In genomic region chr18:48476550-48476917, GRCh38 we compare ENCODE assay signal across 11 cellular contexts.
A peak's percentile ranks its signal among the peaks of the same experiment; 100 is the strongest.
DNase-seq lines count a peak whose midpoint lies in the region; ATAC-seq, FAIRE-seq and TF ChIP-seq lines count a peak whose summit lies in the region.
"Had no signal": no experiment of that assay in that cellular context is flagged by ENCODE, and none has a peak within 500 bp of the region (broad histone marks: within the 10 kb centered on the region; RNA-seq: fewer than 3 reads in every experiment).

No MANE protein-coding gene starts in this region.

- no peak overlapping the region for H3K18ac ChIP-seq in mesenchymal stem cell (ENCODE audit: low read depth in 1 of 2, low read length in 2 of 2)

- no peak overlapping the region for H2BK15ac ChIP-seq in mesenchymal stem cell (ENCODE audit: low read depth, poor library complexity, severe bottlenecking)

- FAIRE-seq in A549 (lab: Jason Lieb, UNC): no peak

- no peaks in the 10 kb centered on the region for H3K27me3 ChIP-seq in SK-N-SH (ENCODE audit: insufficient read depth)
- no peaks in the 10 kb centered on the region for H3K27me3 ChIP-seq in adipocyte (replicated peaks; ENCODE audit: control insufficient read depth, insufficient read depth, low read length)
- peaks cover 0 to 11% of the 10 kb centered on the region in 2 experiments for H3K27me3 ChIP-seq in mesenchymal stem cell (ENCODE audit: control insufficient read depth in 1 of 2, insufficient read depth in 1 of 2, low read length in 2 of 2)

- H3K27ac ChIP-seq in SK-N-SH (ENCODE audit: low read depth in 2 of 2, low read length in 1 of 2) (no peak overlapping the region), A549 (peak overlapping the region; percentile 58 to 60), mesenchymal stem cell (ENCODE audit: low read length, poor library complexity, severe bottlenecking) (no peak overlapping the region)
- H3K27ac ChIP-seq: 22Rv1 had no signal

- CTCF ChIA-PET in SK-N-SH (lab: Yijun Ruan, JAX) (interaction anchor here (0.7 to 8.4 kb wide), 50 partner anchors 10 to 935 kb away, joined by 3 to 174 read pairs (median 4); partner anchors contain the start of gene CTIF), A549 (lab: Yijun Ruan, JAX) (interaction anchor here (0.6 to 3.1 kb wide), 47 partner anchors 9 to 762 kb away, joined by 3 to 49 read pairs (median 5); no protein-coding TSS in a partner anchor)

- no peak overlapping the region for H2BK12ac ChIP-seq in mesenchymal stem cell (ENCODE audit: low read length in 2 of 2)

- no peak for TF ChIP-seq RAD21 in SK-N-SH (IDR thresholded peaks at IDR 0.05; ENCODE audit: low read length)
- TF ChIP-seq RAD21 in A549 (conservative IDR thresholded peaks at IDR 0.05 in 1 of 2, IDR thresholded peaks at IDR 0.05 in 1 of 2): no peak

- no peak overlapping the region for H3K4ac ChIP-seq in mesenchymal stem cell (ENCODE audit: low read depth in 1 of 2, low read length in 2 of 2)

- H3K4me2 ChIP-seq in SK-N-SH (no peak overlapping the region), A549 (peak overlapping the region; percentile 40), mesenchymal stem cell (ENCODE audit: low read length, poor library complexity, severe bottlenecking) (no peak overlapping the region)

- no peaks in the 10 kb centered on the region for H3K79me2 ChIP-seq in SK-N-SH (ENCODE audit: insufficient read depth)

- no peaks in the 10 kb centered on the region for H4K20me1 ChIP-seq in SK-N-SH (ENCODE audit: insufficient read depth)

- no peak overlapping the region for H3K14ac ChIP-seq in mesenchymal stem cell (ENCODE audit: low read length in 2 of 2)

- no peak for TF ChIP-seq POLR2A in A549 (IDR thresholded peaks at IDR 0.05; ENCODE audit: low read length)

- 0 out of 2 replicates have a peak overlapping the region, but pooled peaks have one; percentile 1 for H2AFZ ChIP-seq in SK-N-SH (ENCODE audit: low read depth)
- H2AFZ ChIP-seq in mesenchymal stem cell (ENCODE audit: low read depth, low read length): no peak overlapping the region

- H3F3A ChIP-seq in SK-N-SH (replicated peaks; ENCODE audit: insufficient read depth): peaks cover 5% of the 10 kb centered on the region

- H3K9ac ChIP-seq in SK-N-SH: no peak overlapping the region
- H3K9ac ChIP-seq in adipocyte (ENCODE audit: low read length): peak overlapping the region; percentile 57
- H3K9ac ChIP-seq in mesenchymal stem cell (ENCODE audit: low read length): peak overlapping the region; percentile 0

- POLR2A ChIA-PET in SK-N-SH (lab: Yijun Ruan, JAX): no interaction called here
- POLR2A ChIA-PET in A549 (lab: Yijun Ruan, JAX): no interaction called here

- WGBS in SK-N-SH (ENCODE audit: low lambda C conversion rate): 93% methylated on average over 3 of the region's 3 CpGs
- 84% methylated on average over 3 of the region's 3 CpGs for whole genome bisulfite sequencing in A549 (ENCODE audit: missing lambda C conversion rate)
- 95% methylated on average over 1 of the region's 3 CpGs for WGBS in mesenchymal stem cell

- H2BK120ac ChIP-seq in mesenchymal stem cell (ENCODE audit: low read depth, low read length): no peak overlapping the region

- H3K9me3 ChIP-seq in SK-N-SH (0 out of 2 replicates have a peak, but pooled peaks cover 6% of the 10 kb centered on the region), A549 (peaks cover 8% of the 10 kb centered on the region), adipocyte (ENCODE audit: control insufficient read depth, low read length) (peaks cover 7% of the 10 kb centered on the region), mesenchymal stem cell (ENCODE audit: control insufficient read depth, low read length) (peaks cover 6% of the 10 kb centered on the region)
- H3K9me3 ChIP-seq: HAP-1 had no signal

- TF ChIP-seq CTCF in SK-N-SH (IDR thresholded peaks at IDR 0.05) (no peak), A549 (IDR thresholded peaks at IDR 0.05) (no peak)

- H2BK5ac ChIP-seq in mesenchymal stem cell (ENCODE audit: low read depth, low read length, poor library complexity, severe bottlenecking): no peak overlapping the region

- no peak; the same call in 2 of the 3 replicates for ATAC-seq in SK-N-SH treated with all-trans-retinoic acid at 6 μM for 48 hours
- peak in 1 of 2 experiments; percentile 52; a peak in 4 of 6 replicates for ATAC-seq in A549
- ATAC-seq in GM21786 (IDR thresholded peaks at IDR 0.05; ENCODE audit: unreplicated experiment): no peak

- H3K79me1 ChIP-seq in mesenchymal stem cell (replicated peaks; ENCODE audit: low read length, poor library complexity, severe bottlenecking): no peaks in the 10 kb centered on the region

- no peak overlapping the region for H4K91ac ChIP-seq in mesenchymal stem cell (ENCODE audit: low read length)

- H3K4me1 ChIP-seq in SK-N-SH (ENCODE audit: control insufficient read depth in 1 of 2, insufficient read depth in 2 of 2, low read depth in 1 of 2, low read length in 1 of 2): peaks cover 0 to 3% of the 10 kb centered on the region in 2 experiments; a peak in 1 of 4 replicates
- H3K4me1 ChIP-seq in A549: peaks cover 8% of the 10 kb centered on the region
- peaks cover 24% of the 10 kb centered on the region for H3K4me1 ChIP-seq in adipocyte (ENCODE audit: control insufficient read depth, insufficient read depth, low read length)
- H3K4me1 ChIP-seq in mesenchymal stem cell (ENCODE audit: control insufficient read depth, insufficient read depth, low read depth, low read length): no peaks in the 10 kb centered on the region
- H3K4me1 ChIP-seq: HAP-1 had no signal

- H2AK5ac ChIP-seq in mesenchymal stem cell (ENCODE audit: low read length, severe bottlenecking): no peak overlapping the region

- DNase-seq in SK-N-SH (no peak), A549 (ENCODE audit: low read depth in 1 of 2, low spot score in 1 of 2) (no peak), adipocyte (ENCODE audit: low read depth) (no peak), mesenchymal stem cell (no peak), NCI-H1105 (lab: John Stamatoyannopoulos, UW) (no peak)
- DNase-seq in activated effector memory CD4-positive, alpha-beta T cell treated with anti-CD3 and anti-CD28 coated beads, Interleukin-2, amount 50 U/mL, for 16 hours: no peak
- DNase-seq: GOT3 had no signal

- TF ChIP-seq EP300 in SK-N-SH (IDR thresholded peaks at IDR 0.05; ENCODE audit: borderline replicate concordance in 1 of 2, low read depth in 1 of 2, low read length in 1 of 2): no peak
- TF ChIP-seq EP300 in A549 (IDR thresholded peaks at IDR 0.05): no peak

- no peak overlapping the region for H4K8ac ChIP-seq in mesenchymal stem cell (ENCODE audit: low read length)

- H3K36me3 ChIP-seq in SK-N-SH (replicated peaks in 1 of 2; ENCODE audit: control insufficient read depth in 1 of 2, insufficient read depth in 2 of 2, low read length in 1 of 2) (no peaks in the 10 kb centered on the region), adipocyte (ENCODE audit: control insufficient read depth, insufficient read depth, low read length, severe bottlenecking) (no peaks in the 10 kb centered on the region), mesenchymal stem cell (ENCODE audit: control insufficient read depth in 1 of 2, insufficient read depth in 2 of 2, low read depth in 1 of 2, low read length in 2 of 2) (no peaks in the 10 kb centered on the region)
- H3K36me3 ChIP-seq: HAP-1 had no signal

- no peak overlapping the region for H3K4me3 ChIP-seq in SK-N-SH (ENCODE audit: low read depth in 2 of 2, low read length in 1 of 2)
- H3K4me3 ChIP-seq in A549: no peak overlapping the region
- H3K4me3 ChIP-seq in adipocyte (ENCODE audit: low read length): no peak overlapping the region
- H3K4me3 ChIP-seq in mesenchymal stem cell (ENCODE audit: insufficient read depth in 1 of 2, low read depth in 1 of 2, low read length in 2 of 2): no peak overlapping the region
- H3K4me3 ChIP-seq: HAP-1 had no signal

- H3K9me2 ChIP-seq in SK-N-SH: no peaks in the 10 kb centered on the region

- no peak overlapping the region for H3K23ac ChIP-seq in mesenchymal stem cell (ENCODE audit: low read length in 2 of 2)

TF ChIP-seq in SK-N-SH, 30 proteins besides CTCF, POLR2A, EP300 and RAD21 (continues in another document):
- TF ChIP-seq USF2 (IDR thresholded peaks at IDR 0.05; ENCODE audit: borderline replicate concordance, low read depth, low read length): no peak
- TF ChIP-seq NRF1 (IDR thresholded peaks at IDR 0.05; ENCODE audit: low read depth, low read length): no peak

TF ChIP-seq in SK-N-SH treated with all-trans-retinoic acid at 6 μM for 48 hours, 23 proteins besides CTCF, POLR2A, EP300 and RAD21 (continues in another document):
- TF ChIP-seq SNAI2 (CRISPR knock-in tag; IDR thresholded peaks at IDR 0.05): no peak
- TF ChIP-seq ESRRG (CRISPR knock-in tag; IDR thresholded peaks at IDR 0.05): no peak
- TF ChIP-seq ZNF8 (CRISPR knock-in tag; IDR thresholded peaks at IDR 0.05): no peak

TF ChIP-seq in A549, 52 proteins besides CTCF, POLR2A, EP300 and RAD21 (continues in another document):
- TF ChIP-seq HOXB5 (CRISPR knock-in tag; IDR thresholded peaks at IDR 0.05) (no peak), RARB (CRISPR knock-in tag; IDR thresholded peaks at IDR 0.05) (no peak), FOSL2 (IDR thresholded peaks at IDR 0.05) (no peak), FOSL2 (CRISPR knock-in tag; IDR thresholded peaks at IDR 0.05) (no peak), BHLHE40 (IDR thresholded peaks at IDR 0.05; ENCODE audit: low read depth, low read length) (no peak), PHF8 (IDR thresholded peaks at IDR 0.05; ENCODE audit: borderline replicate concordance, low read depth) (no peak), HEYL (CRISPR knock-in tag; IDR thresholded peaks at IDR 0.05) (no peak), SMC3 (IDR thresholded peaks at IDR 0.05) (no peak), ZC3H11A (IDR thresholded peaks at IDR 0.05) (no peak), MAX (IDR thresholded peaks at IDR 0.05) (no peak), CBX2 (IDR thresholded peaks at IDR 0.05; ENCODE audit: borderline replicate concordance, low read depth) (no peak), CBX8 (IDR thresholded peaks at IDR 0.05) (no peak), SREBF2 (IDR thresholded peaks at IDR 0.05) (no peak), FOSB (CRISPR knock-in tag; IDR thresholded peaks at IDR 0.05) (no peak), FOXS1 (CRISPR knock-in tag; IDR thresholded peaks at IDR 0.05) (no peak)

Comparison
In these comparisons a context has a peak if more than half of its experiments do, and no peak if none do; other contexts are left out.
1. H3K27ac ChIP-seq: peak in A549 (2 of 2); none in SK-N-SH (0 of 2) and mesenchymal stem cell (single experiment).